Comparison of ENCODE assay signal across 8 cellular contexts in genomic region chr10:73076361-73077183, GRCh38. TPM values are rescaled to one million over a fixed set of nuclear protein-coding genes. Genes with fewer than 3 reads are reported as not detected.
A peak's percentile ranks its signal among the peaks of the same experiment; 100 is the strongest.
DNase-seq lines count a peak whose midpoint lies in the region; ATAC-seq, FAIRE-seq and TF ChIP-seq lines count a peak whose summit lies in the region.

No MANE protein-coding gene starts in this region.

- ATAC-seq in GM21381 (IDR thresholded peaks at IDR 0.05; ENCODE audit: unreplicated experiment) (peak; percentile 39), HG03521 (IDR thresholded peaks at IDR 0.05; ENCODE audit: unreplicated experiment) (no peak), GM19328 (IDR thresholded peaks at IDR 0.05; ENCODE audit: unreplicated experiment) (no peak), HG03139 (IDR thresholded peaks at IDR 0.05; ENCODE audit: unreplicated experiment) (no peak)

- no peak for TF ChIP-seq CTCF in VCaP (conservative IDR thresholded peaks at IDR 0.05)

- H3K27ac ChIP-seq in VCaP: peak overlapping the region; percentile 59

- no peak for FAIRE-seq in urothelium cell line (lab: Jason Lieb, UNC)

- peak; percentile 33 for DNase-seq in glomerular visceral epithelial cell (ENCODE audit: extremely low spot score)
- peak; percentile 46 for DNase-seq in pulmonary artery endothelial cell (ENCODE audit: low read depth, low spot score)
- no peak for DNase-seq in urothelium cell line (ENCODE audit: low spot score)

RNA-seq across cellular contexts. Expression of gene P4HA1, which starts 20.1 kb away (rescaled TPM):
- 69.3 and 94.1 TPM in 2 replicates for total RNA-seq in pulmonary artery endothelial cell

RNA-seq across cellular contexts. Expression of gene NUDT13, which starts 33.7 kb away (rescaled TPM):
- 1.2 and 1.3 TPM in 2 replicates for total RNA-seq in pulmonary artery endothelial cell
